In genomic region chr1:9651220-9651564, GRCh38 we compare ENCODE assay signal across 8 cellular contexts. TPM values are rescaled to one million over a fixed set of nuclear protein-coding genes. Genes with fewer than 3 reads are reported as not detected.
DNase-seq lines count a peak whose midpoint lies in the region; ATAC-seq and TF ChIP-seq lines count a peak whose summit lies in the region.

No MANE protein-coding gene starts in this region.

- no peaks in the 10 kb centered on the region for H4K20me1 ChIP-seq in fibroblast of lung (ENCODE audit: control insufficient read depth, extremely low read depth, insufficient read depth, low read length)

- in situ Hi-C loops in gastrocnemius medialis (cut with MboI; ENCODE audit: low sequenced_read_pairs in 4 of 4) = no loop called here

- DNase-seq in SJCRH30 (no peak), fibroblast of lung (ENCODE audit: low read depth in 2 of 2) (no peak), gastrocnemius medialis (no peak), kidney tubule cell (ENCODE audit: low spot score) (no peak)

- H3K9me3 ChIP-seq in SJCRH30 (replicated peaks) (no peaks in the 10 kb centered on the region), fibroblast of lung (ENCODE audit: control insufficient read depth, insufficient read depth, low read depth, low read length) (no peaks in the 10 kb centered on the region), gastrocnemius medialis (no peaks in the 10 kb centered on the region)

- H3K27me3 ChIP-seq in SJCRH30 = peaks cover 30% of the 10 kb centered on the region
- peaks cover 31% of the 10 kb centered on the region for H3K27me3 ChIP-seq in fibroblast of lung (ENCODE audit: control insufficient read depth, insufficient read depth, low read length)
- H3K27me3 ChIP-seq in gastrocnemius medialis = peaks cover 42 to 47% (median 43%) of the 10 kb centered on the region in 3 donors

- H2AFZ ChIP-seq in fibroblast of lung (ENCODE audit: low read length) = no peak overlapping the region

- H3K4me2 ChIP-seq in fibroblast of lung (ENCODE audit: extremely low read depth, insufficient read depth, low read length) = peak overlapping the region; percentile 3

- H3K4me3 ChIP-seq in GM12875 (ENCODE audit: low read depth, low read length) (peak overlapping the region; percentile 93), SJCRH30 (peak overlapping the region; percentile 51), fibroblast of lung (replicated peaks in 1 of 4; ENCODE audit: control extremely low read depth in 1 of 4, insufficient read depth in 1 of 4, low read depth in 3 of 4, low read length in 4 of 4) (no peak overlapping the region), gastrocnemius medialis (peak overlapping the region; percentile 36 to 58 (median 49))

- no peak for TF ChIP-seq POLR2A in gastrocnemius medialis (IDR thresholded peaks at IDR 0.05)

- H3K9ac ChIP-seq in fibroblast of lung (ENCODE audit: insufficient read depth, low read length) = no peak overlapping the region

- no peaks in the 10 kb centered on the region for H3K36me3 ChIP-seq in SJCRH30
- no peaks in the 10 kb centered on the region for H3K36me3 ChIP-seq in fibroblast of lung (ENCODE audit: control insufficient read depth, insufficient read depth, low read length)
- no peaks in the 10 kb centered on the region for H3K36me3 ChIP-seq in gastrocnemius medialis

- H3K4me1 ChIP-seq in SJCRH30 (peaks cover 4% of the 10 kb centered on the region; the same call in 1 of the 2 replicates), fibroblast of lung (ENCODE audit: control insufficient read depth, extremely low read depth, insufficient read depth, low read length) (no peaks in the 10 kb centered on the region), gastrocnemius medialis (peaks cover 4 to 8% of the 10 kb centered on the region in 2 donors)

- ATAC-seq in gastrocnemius medialis (no peak), HG03039 (IDR thresholded peaks at IDR 0.05; ENCODE audit: unreplicated experiment) (no peak), HG03565 (IDR thresholded peaks at IDR 0.05; ENCODE audit: unreplicated experiment) (no peak), GM18511 (IDR thresholded peaks at IDR 0.05; ENCODE audit: unreplicated experiment) (no peak)

- intact Hi-C loops in gastrocnemius medialis (cut with DNase I; ENCODE audit: low total_unique reads) = no loop called here

- no peak overlapping the region for H3K27ac ChIP-seq in SJCRH30
- H3K27ac ChIP-seq in fibroblast of lung (ENCODE audit: insufficient read depth, low read length) = no peak overlapping the region
- H3K27ac ChIP-seq in gastrocnemius medialis = no peak overlapping the region

- TF ChIP-seq CTCF in GM12875 (IDR thresholded peaks at IDR 0.05; ENCODE audit: borderline replicate concordance, insufficient read depth, low read depth, low read length) = no peak
- TF ChIP-seq CTCF in fibroblast of lung (conservative IDR thresholded peaks at IDR 0.05 in 1 of 2, IDR thresholded peaks at IDR 0.05 in 1 of 2; ENCODE audit: low read depth in 1 of 2, low read length in 2 of 2) = no peak
- no peak for TF ChIP-seq CTCF in gastrocnemius medialis (IDR thresholded peaks at IDR 0.05 in 4 of 5, conservative IDR thresholded peaks at IDR 0.05 in 1 of 5)

- H3K79me2 ChIP-seq in fibroblast of lung (ENCODE audit: control insufficient read depth, insufficient read depth, low read length) = no peaks in the 10 kb centered on the region

RNA-seq across cellular contexts. Expression of gene PIK3CD, which starts 0.3 kb away (rescaled TPM):
- total RNA-seq in SJCRH30 (2014; rRNA removed; shearing (Covaris generic)) = 2.0 and 2.5 TPM in 2 replicates
- total RNA-seq in fibroblast of lung (4.6 and 6.4 TPM in 2 replicates), gastrocnemius medialis (1 to 10 TPM in 2 of 4 donors, under 1 TPM in 2; 0.66 to 2.3 (median 1.3) TPM)
- 2.8 TPM in 2 replicates for polyA plus RNA-seq in fibroblast of lung
- 3.5 and 4.1 TPM in 2 replicates for polyA plus RNA-seq in fibroblast of lung (2012)
- 6.2 and 10.6 TPM in 2 replicates for polyA minus RNA-seq in fibroblast of lung (ENCODE audit: low replicate concordance)

Comparison
In these comparisons a context has a peak if more than half of its experiments do, and no peak if none do; other contexts are left out.
1. H3K4me3 ChIP-seq: peak in GM12875 (single experiment), SJCRH30 (single experiment) and gastrocnemius medialis (4 of 4); none in fibroblast of lung (0 of 4).